ENCODE assay signal across 11 cellular contexts in genomic region chr19:46478356-46478986, GRCh38. TPM values are rescaled to one million over a fixed set of nuclear protein-coding genes. Genes with fewer than 3 reads are reported as not detected.
DNase-seq lines count a peak whose midpoint lies in the region; ATAC-seq, FAIRE-seq and TF ChIP-seq lines count a peak whose summit lies in the region.
"Had no signal": no experiment of that assay in that cellular context is flagged by ENCODE, and none has a peak within 500 bp of the region (broad histone marks: within the 10 kb centered on the region; RNA-seq: fewer than 3 reads in every experiment).

No MANE protein-coding gene starts in this region.

- H2BK15ac ChIP-seq in H1 (ENCODE audit: low read length) = no peak overlapping the region

- no peak overlapping the region for H4K8ac ChIP-seq in H1 (ENCODE audit: extremely low read depth, insufficient read depth, low read length)

- H3K4me1 ChIP-seq in H1 (replicated peaks in 1 of 4; ENCODE audit: control insufficient read depth in 3 of 4, insufficient read depth in 4 of 4, low read length in 3 of 4) (peaks cover 0 to 9% (median 4%) of the 10 kb centered on the region in 4 experiments; a peak in 4 of 7 replicates), spleen (no peaks in the 10 kb centered on the region), tibial nerve (peaks cover 0 to 16% (median 0%) of the 10 kb centered on the region in 4 donors)

- peak; percentile 97 for FAIRE-seq in H1 (lab: Jason Lieb, UNC)
- FAIRE-seq: RCC 7860 had no signal

- H3K36me3 ChIP-seq in H1 (ENCODE audit: control insufficient read depth in 2 of 4, insufficient read depth in 4 of 4, low read length in 3 of 4) (no peaks in the 10 kb centered on the region), spleen (no peaks in the 10 kb centered on the region), tibial nerve (no peaks in the 10 kb centered on the region)

- H4K5ac ChIP-seq in H1 (ENCODE audit: insufficient read length, low read depth, low read length) = no peak overlapping the region

- POLR2A ChIA-PET in H1 (lab: Charles Lee; ENCODE audit: partially characterized antibody) = interaction anchor here (0.8 to 1.2 kb wide), 2 partner anchors 65 to 70 kb away, joined by 3 read pairs; partner anchors contain the start of gene CCDC8

- H2AFZ ChIP-seq in H1 (ENCODE audit: low read length) = no peak overlapping the region

- H3K9me3 ChIP-seq in H1 (ENCODE audit: insufficient read depth in 2 of 2, low read depth in 1 of 2, low read length in 1 of 2) = no peaks in the 10 kb centered on the region
- H3K9me3 ChIP-seq in spleen = no peaks in the 10 kb centered on the region
- no peaks in the 10 kb centered on the region for H3K9me3 ChIP-seq in tibial nerve

- H3K79me2 ChIP-seq in H1 (ENCODE audit: control insufficient read depth in 1 of 2, insufficient read depth in 2 of 2, low read length in 2 of 2) = no peaks in the 10 kb centered on the region

- no peaks in the 10 kb centered on the region for H3K79me1 ChIP-seq in H1 (ENCODE audit: low read depth, low read length)

- no peak overlapping the region for H2AK5ac ChIP-seq in H1 (ENCODE audit: low read depth, low read length)

- no peak overlapping the region; a peak in 1 of 7 replicates for H3K9ac ChIP-seq in H1 (replicated peaks in 1 of 4; ENCODE audit: extremely low read depth in 1 of 4, low read depth in 3 of 4, low read length in 3 of 4)

- no peak overlapping the region for H3K18ac ChIP-seq in H1 (ENCODE audit: extremely low read depth, low read length)

- H3K27ac Mint-ChIP-seq in activated naive CD4-positive, alpha-beta T cell treated with anti-CD3 and anti-CD28 coated beads, Interleukin-2, amount 50 U/mL, for 72 hours = peak overlapping the region in 1 of 2 donors; percentile 53
- H3K27ac Mint-ChIP-seq in activated naive CD4-positive, alpha-beta T cell treated with anti-CD3 and anti-CD28 coated beads for 36 hours = no peak overlapping the region

- no peaks in the 10 kb centered on the region for H3K36me3 Mint-ChIP-seq in activated naive CD4-positive, alpha-beta T cell treated with anti-CD3 and anti-CD28 coated beads, Interleukin-2, amount 50 U/mL, for 72 hours
- no peaks in the 10 kb centered on the region for H3K36me3 Mint-ChIP-seq in activated naive CD4-positive, alpha-beta T cell treated with anti-CD3 and anti-CD28 coated beads for 36 hours (ENCODE audit: low read depth)

- no peak overlapping the region for H2BK5ac ChIP-seq in H1 (ENCODE audit: low read depth, low read length)

- peak overlapping the region in 1 of 2 experiments; percentile 24; a peak in 2 of 4 replicates for H3K4me2 ChIP-seq in H1 (ENCODE audit: insufficient read depth in 1 of 2, low read depth in 2 of 2, low read length in 2 of 2)

- H2BK12ac ChIP-seq in H1 (ENCODE audit: low read depth, low read length) = no peak overlapping the region

- H4K91ac ChIP-seq in H1 (replicated peaks; ENCODE audit: insufficient read length, low read length) = no peak overlapping the region

- H2BK120ac ChIP-seq in H1 (replicated peaks; ENCODE audit: low read depth, low read length) = no peak overlapping the region

- no peaks in the 10 kb centered on the region for H3K9me3 Mint-ChIP-seq in activated naive CD4-positive, alpha-beta T cell treated with anti-CD3 and anti-CD28 coated beads, Interleukin-2, amount 50 U/mL, for 72 hours
- H3K9me3 Mint-ChIP-seq in activated naive CD4-positive, alpha-beta T cell treated with anti-CD3 and anti-CD28 coated beads for 36 hours = no peaks in the 10 kb centered on the region
- H3K9me3 Mint-ChIP-seq: neural crest cell had no signal

- H3K4me1 Mint-ChIP-seq in activated naive CD4-positive, alpha-beta T cell treated with anti-CD3 and anti-CD28 coated beads for 36 hours (ENCODE audit: low read depth) = peaks cover 2% of the 10 kb centered on the region

- no peak overlapping the region for H2BK20ac ChIP-seq in H1 (ENCODE audit: low read length)

- no peak overlapping the region for H3K14ac ChIP-seq in H1 (ENCODE audit: insufficient read length)

- no peaks in the 10 kb centered on the region for H3K27me3 ChIP-seq in H1 (replicated peaks in 1 of 4; ENCODE audit: control insufficient read depth in 3 of 4, extremely low read depth in 1 of 4, insufficient read depth in 3 of 4, low read length in 3 of 4)
- H3K27me3 ChIP-seq in spleen (replicated peaks in 1 of 7) = peaks cover 0 to 92% (median 0%) of the 10 kb centered on the region in 7 donors
- peaks cover 0 to 10% of the 10 kb centered on the region in 2 donors for H3K27me3 ChIP-seq in tibial nerve

- no peaks in the 10 kb centered on the region for H4K20me1 ChIP-seq in H1 (replicated peaks in 1 of 2; ENCODE audit: control insufficient read depth in 1 of 2, insufficient read depth in 2 of 2, low read length in 2 of 2)

- WGBS in H1 (ENCODE audit: extremely low coverage in 1 of 2, insufficient coverage in 1 of 2, insufficient read length in 1 of 2, insufficient replicate concordance in 2 of 2, low coverage in 1 of 2, low lambda C conversion rate in 2 of 2, missing lambda C conversion rate in 1 of 2), 2 experiments = 45% methylated on average over 4 of the region's 4 CpGs; no CpG with 5 or more reads in 1 of the 2 experiments
- WGBS in spleen, 5 donors = 31 to 57% (median 40%) methylated on average over 4 of the region's 4 CpGs
- WGBS in tibial nerve, 2 donors = 51 to 55% methylated on average over 4 of the region's 4 CpGs

- H3K4ac ChIP-seq in H1 (replicated peaks; ENCODE audit: insufficient read length, low read depth, low read length) = no peak overlapping the region

- no peak for TF ChIP-seq POLR2A in H1 (IDR thresholded peaks at IDR 0.05; ENCODE audit: control extremely low read depth in 1 of 2, low read depth in 2 of 2, low read length in 2 of 2)
- TF ChIP-seq POLR2A in spleen (IDR thresholded peaks at IDR 0.05) = no peak
- no peak for TF ChIP-seq POLR2A in tibial nerve (IDR thresholded peaks at IDR 0.05)

- TF ChIP-seq CTCF in H1 (IDR thresholded peaks at IDR 0.05; ENCODE audit: control extremely low read depth in 1 of 3, insufficient read depth in 1 of 3, low read depth in 1 of 3, low read length in 3 of 3) (no peak), spleen (IDR thresholded peaks at IDR 0.05 in 8 of 11, conservative IDR thresholded peaks at IDR 0.05 in 3 of 11) (no peak), tibial nerve (IDR thresholded peaks at IDR 0.05) (no peak)

- H3K27me3 Mint-ChIP-seq in activated naive CD4-positive, alpha-beta T cell treated with anti-CD3 and anti-CD28 coated beads for 36 hours (ENCODE audit: low read depth) = peaks cover 27% of the 10 kb centered on the region

- H3K4me3 Mint-ChIP-seq in activated naive CD4-positive, alpha-beta T cell treated with anti-CD3 and anti-CD28 coated beads for 36 hours = no peak overlapping the region
- H3K4me3 Mint-ChIP-seq: neural crest cell had no signal

- DNase-seq in activated naive CD4-positive, alpha-beta T cell treated with anti-CD3 and anti-CD28 coated beads, Interleukin-2, amount 50 U/mL, for 72 hours (ENCODE audit: low spot score in 2 of 2) = no peak
- DNase-seq in activated naive CD4-positive, alpha-beta T cell treated with anti-CD3 and anti-CD28 coated beads for 36 hours = no peak
- DNase-seq in NCI-H748 treated with DMSO at 0.1 percent for 48 hours (lab: John Stamatoyannopoulos, UW) (peak; percentile 30), H1 (ENCODE audit: low read depth in 1 of 2, low spot score in 2 of 2) (peak in 1 of 2 experiments; percentile 54), superior temporal gyrus (ENCODE audit: extremely low spot score) (peak; percentile 84), spleen (no peak), tibial nerve (ENCODE audit: low spot score in 2 of 2) (no peak)
- DNase-seq: DND-41 had no signal

- H3K23me2 ChIP-seq in H1 (ENCODE audit: low read depth, low read length) = no peaks in the 10 kb centered on the region

- H3K4me3 ChIP-seq in H1 (ENCODE audit: extremely low read depth in 1 of 4, insufficient read depth in 2 of 4, low read depth in 3 of 4, low read length in 4 of 4) = no peak overlapping the region
- no peak overlapping the region for H3K4me3 ChIP-seq in spleen
- no peak overlapping the region for H3K4me3 ChIP-seq in tibial nerve

- peak in 1 of 2 experiments; percentile 42; a peak in 1 of 3 replicates for TF ChIP-seq EP300 in H1 (IDR thresholded peaks at IDR 0.05; ENCODE audit: borderline replicate concordance in 1 of 2, low read depth in 2 of 2, low read length in 2 of 2)
- TF ChIP-seq EP300 in tibial nerve (IDR thresholded peaks at IDR 0.05) = no peak

- H3K27ac ChIP-seq in H1 (ENCODE audit: low read depth, low read length) (no peak overlapping the region), spleen (no peak overlapping the region), tibial nerve (no peak overlapping the region)

- no peak overlapping the region for H3K56ac ChIP-seq in H1 (replicated peaks; ENCODE audit: insufficient read length, low read depth, low read length)

- CTCF ChIA-PET in activated naive CD4-positive, alpha-beta T cell treated with anti-CD3 and anti-CD28 coated beads for 36 hours (lab: Charles Lee) = no interaction called here
- CTCF ChIA-PET in H1 (lab: Charles Lee; ENCODE audit: partially characterized antibody) = interaction anchor here (1.0 to 2.2 kb wide), 7 partner anchors 9 to 82 kb away, joined by 3 to 9 read pairs (median 5); no protein-coding TSS in a partner anchor

- intact Hi-C loops in activated naive CD4-positive, alpha-beta T cell treated with anti-CD3 and anti-CD28 coated beads for 36 hours (cut with micrococcal nuclease) = no loop called here
- intact Hi-C loops in spleen (cut with DNase I; ENCODE audit: low total_unique reads) = no loop called here

- ATAC-seq in activated naive CD4-positive, alpha-beta T cell treated with anti-CD3 and anti-CD28 coated beads, Interleukin-2, amount 50 U/mL, for 72 hours = peak; percentile 29 to 57
- ATAC-seq in HG02981 (IDR thresholded peaks at IDR 0.05; ENCODE audit: unreplicated experiment) = no peak

- no peak overlapping the region for H3K23ac ChIP-seq in H1 (ENCODE audit: insufficient read length)

- TF ChIP-seq RAD21 in H1 (IDR thresholded peaks at IDR 0.05 in 1 of 2, conservative IDR thresholded peaks at IDR 0.05 in 1 of 2; ENCODE audit: low read depth in 2 of 2, low read length in 2 of 2) = no peak

RNA-seq across cellular contexts. Expression of gene PNMA8A, which starts 7.1 kb away (rescaled TPM):
- total RNA-seq in activated naive CD4-positive, alpha-beta T cell treated with anti-CD3 and anti-CD28 coated beads, Interleukin-2, amount 50 U/mL, for 72 hours = not detected
- 1 to 10 TPM; 1.1 to 1.5 TPM for total RNA-seq in activated naive CD4-positive, alpha-beta T cell treated with anti-CD3 and anti-CD28 coated beads for 36 hours
- total RNA-seq in H1 (2021; fragmentation: NEBNext Ultra II Directional; extraction: Animal tissue kit (Norgen Biotek cat#: 25700)) = 21.6 and 22.8 TPM in 2 replicates
- 9.2 and 10.0 TPM in 2 replicates for polyA plus RNA-seq in H1 (2011; rRNA removed)
- 17.7 TPM for polyA plus RNA-seq in H1 (2011; cell fraction: cytosol; rRNA removed)
- polyA plus RNA-seq in H1 (2011; cell fraction: nucleus; rRNA removed) = 10.5 TPM
- polyA plus RNA-seq in H1 (2012, experiment 1 of 2) = 18.2 to 23.5 TPM (median 22.2 TPM) in 4 replicates
- 5.2 TPM for polyA plus RNA-seq in H1 (2012, experiment 2 of 2)
- polyA plus RNA-seq in H1 (2013, experiment 1 of 2) = 13.0 TPM
- 14.5 TPM for polyA plus RNA-seq in H1 (2013, experiment 2 of 2)
- polyA minus RNA-seq in H1 (2011; rRNA and poly(A)+ RNA removed) = 12.3 and 19.4 TPM in 2 replicates
- polyA minus RNA-seq in H1 (2011; cell fraction: cytosol; rRNA and poly(A)+ RNA removed) = 8.4 TPM
- 7.3 TPM for polyA minus RNA-seq in H1 (2011; cell fraction: nucleus; rRNA and poly(A)+ RNA removed)
- 1 to 10 TPM in 4 of 7 donors, under 1 TPM in 3; 0.20 to 2.7 (median 1.7) TPM for total RNA-seq in spleen
- 1 to 10 TPM in 1 of 3 donors, under 1 TPM in 2; 0.13 to 1.8 (median 0.19) TPM for polyA plus RNA-seq in spleen
- total RNA-seq in tibial nerve = 1 to 10 TPM in 3 of 4 donors, under 1 TPM in 1; 0.90 to 7.4 (median 3.4) TPM

RNA-seq across cellular contexts. Expression of gene PNMA8B, which starts 17.2 kb away (rescaled TPM):
- under 1 TPM; 0.06 to 0.43 TPM for total RNA-seq in activated naive CD4-positive, alpha-beta T cell treated with anti-CD3 and anti-CD28 coated beads, Interleukin-2, amount 50 U/mL, for 72 hours
- under 1 TPM; 0.35 to 0.52 TPM for total RNA-seq in activated naive CD4-positive, alpha-beta T cell treated with anti-CD3 and anti-CD28 coated beads for 36 hours
- total RNA-seq in H1 (2021; fragmentation: NEBNext Ultra II Directional; extraction: Animal tissue kit (Norgen Biotek cat#: 25700)) = 1.2 and 1.4 TPM in 2 replicates
- polyA plus RNA-seq in H1 (2011; rRNA removed) = 0.48 and 0.94 TPM in 2 replicates
- 0.75 TPM for polyA plus RNA-seq in H1 (2011; cell fraction: cytosol; rRNA removed)
- polyA plus RNA-seq in H1 (2011; cell fraction: nucleus; rRNA removed) = 1.4 TPM
- 1.4 to 1.8 TPM (median 1.6 TPM) in 4 replicates for polyA plus RNA-seq in H1 (2012, experiment 1 of 2)
- polyA plus RNA-seq in H1 (2012, experiment 2 of 2) = 1.1 TPM
- 0.69 TPM for polyA plus RNA-seq in H1 (2013, experiment 1 of 2)
- 0.72 TPM for polyA plus RNA-seq in H1 (2013, experiment 2 of 2)
- 0.68 and 0.88 TPM in 2 replicates for polyA minus RNA-seq in H1 (2011; rRNA and poly(A)+ RNA removed)
- polyA minus RNA-seq in H1 (2011; cell fraction: cytosol; rRNA and poly(A)+ RNA removed) = 1.2 TPM
- 1.3 TPM for polyA minus RNA-seq in H1 (2011; cell fraction: nucleus; rRNA and poly(A)+ RNA removed)
- total RNA-seq in spleen = 1 to 10 TPM; 2.1 to 5.7 (median 3.0) TPM
- 1 to 10 TPM in 2 of 3 donors, under 1 TPM in 1; 0.57 to 1.2 (median 1.2) TPM for polyA plus RNA-seq in spleen
- 1 to 10 TPM; 3.1 to 4.2 (median 3.7) TPM for total RNA-seq in tibial nerve

RNA-seq across cellular contexts. Expression of gene PNMA8C, which starts 49.7 kb away (rescaled TPM):
- not detected for total RNA-seq in activated naive CD4-positive, alpha-beta T cell treated with anti-CD3 and anti-CD28 coated beads, Interleukin-2, amount 50 U/mL, for 72 hours
- not detected for total RNA-seq in activated naive CD4-positive, alpha-beta T cell treated with anti-CD3 and anti-CD28 coated beads for 36 hours
- total RNA-seq in H1 (2021; fragmentation: NEBNext Ultra II Directional; extraction: Animal tissue kit (Norgen Biotek cat#: 25700)) = 1.7 and 1.8 TPM in 2 replicates
- polyA plus RNA-seq in H1 (2011; rRNA removed) = 0.46 and 0.53 TPM in 2 replicates
- 0.48 TPM for polyA plus RNA-seq in H1 (2011; cell fraction: cytosol; rRNA removed)
- polyA plus RNA-seq in H1 (2011; cell fraction: nucleus; rRNA removed) = 0.46 TPM
- polyA plus RNA-seq in H1 (2012, experiment 1 of 2) = 0.66 to 1.0 TPM (median 0.76 TPM) in 4 replicates
- polyA plus RNA-seq in H1 (2012, experiment 2 of 2) = 0.10 TPM
- 0.57 TPM for polyA plus RNA-seq in H1 (2013, experiment 1 of 2)
- polyA plus RNA-seq in H1 (2013, experiment 2 of 2) = 0.63 TPM
- polyA minus RNA-seq in H1 (2011; rRNA and poly(A)+ RNA removed) = 0.91 and 1.1 TPM in 2 replicates
- polyA minus RNA-seq in H1 (2011; cell fraction: cytosol; rRNA and poly(A)+ RNA removed) = 0.59 TPM
- 0.50 TPM for polyA minus RNA-seq in H1 (2011; cell fraction: nucleus; rRNA and poly(A)+ RNA removed)
- total RNA-seq in spleen = not detected
- polyA plus RNA-seq in spleen = under 1 TPM in 1 of 3 donors, not detected in 2; 0.03 TPM
- total RNA-seq in tibial nerve = under 1 TPM in 1 of 4 donors, not detected in 3; 0.30 TPM

Comparison
In these comparisons a context has a peak if more than half of its experiments do, and no peak if none do; other contexts are left out.
1. DNase-seq: peak in NCI-H748 treated with DMSO at 0.1 percent for 48 hours (single experiment) and superior temporal gyrus (single experiment); none in activated naive CD4-positive, alpha-beta T cell treated with anti-CD3 and anti-CD28 coated beads, Interleukin-2, amount 50 U/mL, for 72 hours (0 of 2), activated naive CD4-positive, alpha-beta T cell treated with anti-CD3 and anti-CD28 coated beads for 36 hours (single experiment), spleen (single experiment) and tibial nerve (0 of 2).